15 cellular contexts compared by ENCODE assay signal in the genomic region with DNA sequence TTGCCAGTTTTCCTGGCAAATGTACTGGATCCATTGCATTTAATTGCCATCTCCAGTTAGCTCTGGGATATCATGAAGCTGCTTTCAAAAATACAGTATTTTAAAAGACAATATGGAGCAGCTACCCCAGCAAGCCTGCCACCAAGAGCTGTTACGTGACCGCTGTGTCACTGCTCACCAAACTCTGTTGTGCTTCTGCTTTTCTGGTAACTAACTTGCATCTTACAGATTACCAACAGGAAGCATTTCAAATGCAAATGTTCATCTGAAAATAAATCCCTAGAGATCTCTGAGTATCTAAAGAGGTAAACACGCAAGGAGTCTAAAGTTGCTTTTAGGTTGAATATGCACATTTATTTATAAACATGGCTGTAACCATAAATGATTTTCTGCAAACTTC.
A peak's percentile ranks its signal among the peaks of the same experiment; 100 is the strongest.
DNase-seq lines count a peak whose midpoint lies in the region; ATAC-seq and FAIRE-seq lines count a peak whose summit lies in the region.
"Had no signal": no experiment of that assay in that cellular context is flagged by ENCODE, and none has a peak within 500 bp of the region (broad histone marks: within the 10 kb centered on the region; RNA-seq: fewer than 3 reads in every experiment).

No MANE protein-coding gene starts in this region.

- no peaks in the 10 kb centered on the region for H3K4me1 Mint-ChIP-seq in activated CD8-positive, alpha-beta memory T cell treated with anti-CD3 and anti-CD28 coated beads, Interleukin-2, amount 10 ng/mL, durations not matched to agents 7 days and 5 days
- H3K4me1 Mint-ChIP-seq: activated naive CD8-positive, alpha-beta T cell treated with anti-CD3 and anti-CD28 coated beads, Interleukin-2, amount 10 ng/mL, durations not matched to agents 7 days and 5 days had no signal

- no peak for DNase-seq in activated CD8-positive, alpha-beta memory T cell treated with anti-CD3 and anti-CD28 coated beads, Interleukin-2, amount 10 ng/mL, durations not matched to agents 7 days and 5 days
- DNase-seq in H7 (no peak), cerebellar nuclear complex (lab: John Stamatoyannopoulos, UW) (no peak), right cardiac atrium (no peak)
- DNase-seq: activated CD4-positive, alpha-beta memory T cell treated with anti-CD3 and anti-CD28 coated beads for 36 hours; activated naive CD8-positive, alpha-beta T cell treated with anti-CD3 and anti-CD28 coated beads, Interleukin-2, amount 10 ng/mL, durations not matched to agents 7 days and 5 days; COR-L47; NCI-H69; stimulated activated CD4-positive, alpha-beta T cell treated with anti-CD3 and anti-CD28 coated beads, Interleukin-1b, Interleukin-23, amount 100 ng/mL, for 48 hours had no signal

- intact Hi-C loops in right cardiac atrium (cut with DNase I), result no loop called here

- H3K36me3 Mint-ChIP-seq in activated CD8-positive, alpha-beta memory T cell treated with anti-CD3 and anti-CD28 coated beads, Interleukin-2, amount 10 ng/mL, durations not matched to agents 7 days and 5 days, result no peaks in the 10 kb centered on the region
- H3K36me3 Mint-ChIP-seq: activated CD4-positive, alpha-beta memory T cell treated with anti-CD3 and anti-CD28 coated beads for 36 hours; activated naive CD8-positive, alpha-beta T cell treated with anti-CD3 and anti-CD28 coated beads, Interleukin-2, amount 10 ng/mL, durations not matched to agents 7 days and 5 days had no signal

- no peak overlapping the region for H3K27ac Mint-ChIP-seq in activated CD8-positive, alpha-beta memory T cell treated with anti-CD3 and anti-CD28 coated beads, Interleukin-2, amount 10 ng/mL, durations not matched to agents 7 days and 5 days
- H3K27ac Mint-ChIP-seq: activated CD4-positive, alpha-beta memory T cell treated with anti-CD3 and anti-CD28 coated beads for 36 hours; activated naive CD8-positive, alpha-beta T cell treated with anti-CD3 and anti-CD28 coated beads, Interleukin-2, amount 10 ng/mL, durations not matched to agents 7 days and 5 days; dendritic cell treated with granulocyte-macrophage colony-stimulating factor and Interleukin-4, amounts not matched to agents 40 ng/mL and 50 ng/mL, for 4 days had no signal

- no peaks in the 10 kb centered on the region for H3K4me1 ChIP-seq in right cardiac atrium (ENCODE audit: control insufficient read depth, insufficient read depth, low read length)

- no peaks in the 10 kb centered on the region for H3K36me3 ChIP-seq in H7 (replicated peaks; ENCODE audit: control insufficient read depth, insufficient read depth, low read length)

- no peak overlapping the region for H3K4me3 ChIP-seq in H7 (ENCODE audit: insufficient read depth, low read depth, low read length)
- H3K4me3 ChIP-seq in right cardiac atrium (ENCODE audit: low read length), result no peak overlapping the region

- ATAC-seq in GM18870 (IDR thresholded peaks at IDR 0.05; ENCODE audit: unreplicated experiment), result peak; percentile 54
- ATAC-seq in GM21723 (IDR thresholded peaks at IDR 0.05; ENCODE audit: unreplicated experiment), result peak; percentile 93
- ATAC-seq in HG03159 (IDR thresholded peaks at IDR 0.05; ENCODE audit: unreplicated experiment), result peak; percentile 96
- no peak for ATAC-seq in activated CD8-positive, alpha-beta memory T cell treated with anti-CD3 and anti-CD28 coated beads, Interleukin-2, amount 10 ng/mL, durations not matched to agents 7 days and 5 days
- ATAC-seq in right cardiac atrium, result no peak
- ATAC-seq: left lobe of liver had no signal

- H3K27me3 Mint-ChIP-seq in activated CD8-positive, alpha-beta memory T cell treated with anti-CD3 and anti-CD28 coated beads, Interleukin-2, amount 10 ng/mL, durations not matched to agents 7 days and 5 days, result no peaks in the 10 kb centered on the region
- H3K27me3 Mint-ChIP-seq: activated CD4-positive, alpha-beta memory T cell treated with anti-CD3 and anti-CD28 coated beads for 36 hours; activated naive CD8-positive, alpha-beta T cell treated with anti-CD3 and anti-CD28 coated beads, Interleukin-2, amount 10 ng/mL, durations not matched to agents 7 days and 5 days; dendritic cell treated with granulocyte-macrophage colony-stimulating factor and Interleukin-4, amounts not matched to agents 40 ng/mL and 50 ng/mL, for 4 days had no signal

- CTCF ChIA-PET in activated CD8-positive, alpha-beta memory T cell treated with anti-CD3 and anti-CD28 coated beads, Interleukin-2, amount 10 ng/mL, durations not matched to agents 7 days and 5 days (lab: Charles Lee), result no interaction called here

- WGBS in right cardiac atrium, result 79% methylated on average over 3 of the region's 3 CpGs

- no peak overlapping the region for H3K27ac ChIP-seq in right cardiac atrium (ENCODE audit: low read length)

- no peaks in the 10 kb centered on the region for H3K9me3 ChIP-seq in right cardiac atrium (ENCODE audit: control insufficient read depth, low read length)

- H3K27me3 ChIP-seq in H7 (ENCODE audit: control insufficient read depth, insufficient read depth, low read length), result no peaks in the 10 kb centered on the region
- no peaks in the 10 kb centered on the region for H3K27me3 ChIP-seq in right cardiac atrium (ENCODE audit: control insufficient read depth, insufficient read depth)

- FAIRE-seq in islet of Langerhans (lab: Jason Lieb, UNC), result peak; percentile 5

- H3K9me3 Mint-ChIP-seq in activated CD8-positive, alpha-beta memory T cell treated with anti-CD3 and anti-CD28 coated beads, Interleukin-2, amount 10 ng/mL, durations not matched to agents 7 days and 5 days (ENCODE audit: low read depth), result peaks cover 5% of the 10 kb centered on the region
- H3K9me3 Mint-ChIP-seq: dendritic cell treated with granulocyte-macrophage colony-stimulating factor and Interleukin-4, amounts not matched to agents 40 ng/mL and 50 ng/mL, for 4 days had no signal

- H3K4me3 Mint-ChIP-seq in activated CD8-positive, alpha-beta memory T cell treated with anti-CD3 and anti-CD28 coated beads, Interleukin-2, amount 10 ng/mL, durations not matched to agents 7 days and 5 days, result no peak overlapping the region
- H3K4me3 Mint-ChIP-seq: activated CD4-positive, alpha-beta memory T cell treated with anti-CD3 and anti-CD28 coated beads for 36 hours; activated naive CD8-positive, alpha-beta T cell treated with anti-CD3 and anti-CD28 coated beads, Interleukin-2, amount 10 ng/mL, durations not matched to agents 7 days and 5 days; dendritic cell treated with granulocyte-macrophage colony-stimulating factor and Interleukin-4, amounts not matched to agents 40 ng/mL and 50 ng/mL, for 4 days had no signal

Comparison
In these comparisons a context has a peak if more than half of its experiments do, and no peak if none do; other contexts are left out.
1. ATAC-seq: peak in GM18870 (single experiment), GM21723 (single experiment) and HG03159 (single experiment); none in activated CD8-positive, alpha-beta memory T cell treated with anti-CD3 and anti-CD28 coated beads, Interleukin-2, amount 10 ng/mL, durations not matched to agents 7 days and 5 days (single experiment) and right cardiac atrium (0 of 2).